Comparison of ENCODE assay signal across 15 cellular contexts in genomic region chr1:111880866-111881837, GRCh38.
A peak's percentile ranks its signal among the peaks of the same experiment; 100 is the strongest.
DNase-seq lines count a peak whose midpoint lies in the region; ATAC-seq and TF ChIP-seq lines count a peak whose summit lies in the region.
"Had no signal": no experiment of that assay in that cellular context is flagged by ENCODE, and none has a peak within 500 bp of the region (broad histone marks: within the 10 kb centered on the region; RNA-seq: fewer than 3 reads in every experiment).

No MANE protein-coding gene starts in this region.

- intact Hi-C loops in esophagus muscularis mucosa (cut with DNase I): no loop called here
- intact Hi-C loops in posterior vena cava (cut with DNase I): no loop called here

- H3K27me3 ChIP-seq in esophagus muscularis mucosa (no peaks in the 10 kb centered on the region), smooth muscle cell (ENCODE audit: low read depth) (no peaks in the 10 kb centered on the region)

- 16% methylated on average over 17 of the region's 17 CpGs for WGBS in esophagus muscularis mucosa
- 66% methylated on average over 17 of the region's 17 CpGs for WGBS in smooth muscle cell (ENCODE audit: low lambda C conversion rate)

- no peak for ATAC-seq in HG03025 (IDR thresholded peaks at IDR 0.05; ENCODE audit: low FRiP score, unreplicated experiment)
- ATAC-seq: activated naive CD8-positive, alpha-beta T cell treated with anti-CD3 and anti-CD28 coated beads, Interleukin-2, amount 50 U/mL, for 24 hours; natural killer cell had no signal

- no peak for TF ChIP-seq EP300 in esophagus muscularis mucosa (IDR thresholded peaks at IDR 0.05)

- H3K79me2 ChIP-seq in smooth muscle cell (ENCODE audit: low read depth): no peaks in the 10 kb centered on the region

- peaks cover 48 to 74% (median 71%) of the 10 kb centered on the region in 4 donors for H3K4me1 ChIP-seq in esophagus muscularis mucosa
- no peaks in the 10 kb centered on the region for H3K4me1 ChIP-seq in smooth muscle cell (ENCODE audit: low read depth)

- H4K20me1 ChIP-seq in smooth muscle cell (ENCODE audit: low read depth): no peaks in the 10 kb centered on the region

- TF ChIP-seq CTCF in esophagus muscularis mucosa (IDR thresholded peaks at IDR 0.05) (no peak), smooth muscle cell (IDR thresholded peaks at IDR 0.05; ENCODE audit: borderline replicate concordance, insufficient read depth, poor library complexity, severe bottlenecking) (no peak)

- no peak for TF ChIP-seq POLR2A in esophagus muscularis mucosa (IDR thresholded peaks at IDR 0.05; ENCODE audit: low read depth)

- H3K4me2 ChIP-seq in smooth muscle cell: no peak overlapping the region

- H3K27ac ChIP-seq in esophagus muscularis mucosa (replicated peaks in 1 of 4) (peak overlapping the region; percentile 65 to 75 (median 70)), smooth muscle cell (ENCODE audit: low read depth) (no peak overlapping the region)
- H3K27ac ChIP-seq: 22Rv1, tibial artery had no signal

- H3K4me3 ChIP-seq in esophagus muscularis mucosa: peak overlapping the region in 3 of 4 donors; percentile 6 to 15 (median 13)
- no peak overlapping the region for H3K4me3 ChIP-seq in smooth muscle cell
- H3K4me3 ChIP-seq: tibial artery had no signal

- H3K36me3 ChIP-seq in esophagus muscularis mucosa (no peaks in the 10 kb centered on the region), smooth muscle cell (ENCODE audit: low read depth) (no peaks in the 10 kb centered on the region)
- H3K36me3 ChIP-seq: tibial artery had no signal

- DNase-seq in DMS 273 (lab: John Stamatoyannopoulos, UW; ENCODE audit: unreplicated experiment) (peak; percentile 29), DMS 273 treated with DMSO at 0.1 percent for 48 hours (lab: John Stamatoyannopoulos, UW) (no peak), NCI-H345 (lab: John Stamatoyannopoulos, UW) (peak; percentile 83), esophagus muscularis mucosa (ENCODE audit: extremely low spot score) (no peak), posterior vena cava (ENCODE audit: low spot score) (peak; percentile 73), smooth muscle cell (lab: John Stamatoyannopoulos, UW; ENCODE audit: unreplicated experiment) (no peak)
- DNase-seq in stimulated activated CD4-positive, alpha-beta T cell treated with anti-CD3 and anti-CD28 coated beads, Interleukin-12 subunit alpha, Interleukin-12 subunit beta, amount 100 ng/mL, for 4 hours: no peak
- DNase-seq: activated naive CD8-positive, alpha-beta T cell treated with anti-CD3 and anti-CD28 coated beads, Interleukin-2, amount 50 U/mL, for 24 hours; cortex of kidney; Karpas-422; natural killer cell; NK-92 treated with Interleukin-12 subunit alpha and Interleukin-12 subunit beta, amount 100 ng/mL, for 24 hours; tibial artery had no signal

- no peaks in the 10 kb centered on the region for H3K9me3 ChIP-seq in esophagus muscularis mucosa
- no peaks in the 10 kb centered on the region for H3K9me3 ChIP-seq in smooth muscle cell (replicated peaks; ENCODE audit: low read depth)
- H3K9me3 ChIP-seq: tibial artery had no signal

- no peaks in the 10 kb centered on the region for H3F3A ChIP-seq in smooth muscle cell (ENCODE audit: low read depth)

- H3K9ac ChIP-seq in smooth muscle cell (ENCODE audit: low read depth): no peak overlapping the region

- no peak overlapping the region for H2AFZ ChIP-seq in smooth muscle cell (ENCODE audit: low read depth)

Comparison
In these comparisons a context has a peak if more than half of its experiments do, and no peak if none do; other contexts are left out.
1. DNase-seq: peak in DMS 273 (single experiment), NCI-H345 (single experiment) and posterior vena cava (single experiment); none in DMS 273 treated with DMSO at 0.1 percent for 48 hours (single experiment), esophagus muscularis mucosa (single experiment), stimulated activated CD4-positive, alpha-beta T cell treated with anti-CD3 and anti-CD28 coated beads, Interleukin-12 subunit alpha, Interleukin-12 subunit beta, amount 100 ng/mL, for 4 hours (single experiment) and smooth muscle cell (single experiment).